ENCODE assay signal across 8 cellular contexts in the genomic region with DNA sequence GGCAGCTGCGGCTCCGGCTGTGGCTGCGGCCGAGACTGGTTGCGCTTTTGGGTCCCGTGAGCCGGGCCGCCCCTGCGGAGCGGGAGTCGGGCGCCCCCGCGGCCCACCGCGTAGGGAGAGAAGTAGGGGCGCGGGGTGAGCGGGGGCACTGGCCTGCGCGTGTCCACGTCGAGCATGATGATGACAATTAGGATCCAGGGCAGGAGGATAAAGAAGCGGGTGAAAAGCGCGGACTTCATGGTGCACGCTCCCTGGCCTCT. TPM values are rescaled to one million over a fixed set of nuclear protein-coding genes. Genes with fewer than 3 reads are reported as not detected.
DNase-seq lines count a peak whose midpoint lies in the region; ATAC-seq, FAIRE-seq and TF ChIP-seq lines count a peak whose summit lies in the region.

No MANE protein-coding gene starts in this region.

- TF ChIP-seq CTCF in BJ (IDR thresholded peaks at IDR 0.05; ENCODE audit: insufficient read depth, low read depth, low read length) = no peak
- TF ChIP-seq CTCF in MCF 10A (IDR thresholded peaks at IDR 0.05; ENCODE audit: unreplicated experiment) = no peak

- POLR2A ChIA-PET in BJ (lab: Charles Lee) = interaction anchor here (0.7 kb wide), 1 partner anchor 13 kb away, joined by 4 read pairs; no protein-coding TSS in a partner anchor
- POLR2A ChIA-PET in MCF 10A (lab: Yijun Ruan, JAX) = interaction anchor here (0.7 kb wide), 1 partner anchor 242 kb away, joined by 4 read pairs; no protein-coding TSS in a partner anchor

- TF ChIP-seq POLR2A in erythroblast (IDR thresholded peaks at IDR 0.05; ENCODE audit: low read length) = no peak

- H3K4me3 Mint-ChIP-seq in MCF 10A (ENCODE audit: unreplicated experiment) = peak overlapping the region; percentile 67

- no TSS peak for BruUV-seq in MCF 10A (replicated peaks; lab: Mats Ljungman, UMichigan)

- H3K9me3 ChIP-seq in muscle layer of duodenum (ENCODE audit: control insufficient read depth in 1 of 2, low read length in 2 of 2) = no peaks in the 10 kb centered on the region

- H3K4me3 ChIP-seq in BJ (ENCODE audit: low read depth, low read length) (peak overlapping the region; percentile 38), muscle layer of duodenum (ENCODE audit: low read depth in 1 of 2, low read length in 2 of 2) (peak overlapping the region; percentile 18 to 93)

- CTCF ChIA-PET in BJ (lab: Yijun Ruan, JAX) = interaction anchor here (0.7 to 3.7 kb wide), 20 partner anchors 8 to 735 kb away, joined by 3 to 26 read pairs (median 4); no protein-coding TSS in a partner anchor
- CTCF ChIA-PET in MCF 10A (lab: Yijun Ruan, JAX) = interaction anchor here (0.6 to 2.7 kb wide), 30 partner anchors 11 to 745 kb away, joined by 3 to 32 read pairs (median 4); no protein-coding TSS in a partner anchor

- no peak overlapping the region for H3K27ac ChIP-seq in muscle layer of duodenum (ENCODE audit: low read length)

- peaks cover 0 to 21% of the 10 kb centered on the region in 2 donors for H3K4me1 ChIP-seq in muscle layer of duodenum (ENCODE audit: control insufficient read depth in 1 of 2, insufficient read depth in 2 of 2, low read length in 2 of 2)

- no peaks in the 10 kb centered on the region for H3K36me3 Mint-ChIP-seq in MCF 10A (ENCODE audit: insufficient read depth, unreplicated experiment)

- intact Hi-C loops in MCF 10A (cut with micrococcal nuclease) = loop anchor here (1.0 to 10.0 kb wide), 4 partner anchors 250 to 734 kb away; no protein-coding TSS in a partner anchor

- H3K27me3 ChIP-seq in BJ (ENCODE audit: control insufficient read depth, insufficient read depth, low read length) = peaks cover 20% of the 10 kb centered on the region
- peaks cover 12% of the 10 kb centered on the region for H3K27me3 ChIP-seq in muscle layer of duodenum (ENCODE audit: low read depth, low read length)

- no peaks in the 10 kb centered on the region for H3K4me1 Mint-ChIP-seq in MCF 10A (ENCODE audit: insufficient read depth, unreplicated experiment)

- ATAC-seq in HG02943 (IDR thresholded peaks at IDR 0.05; ENCODE audit: low read depth, unreplicated experiment) (peak; percentile 7), esophagus mucosa (no peak), HG02973 (IDR thresholded peaks at IDR 0.05; ENCODE audit: unreplicated experiment) (no peak)

- no peak for FAIRE-seq in RCC 7860 (lab: Jason Lieb, UNC)

- H3K27ac Mint-ChIP-seq in MCF 10A (ENCODE audit: low read depth, unreplicated experiment) = no peak overlapping the region

- H3K36me3 ChIP-seq in BJ (ENCODE audit: control insufficient read depth, insufficient read depth, low read length) (no peaks in the 10 kb centered on the region), muscle layer of duodenum (ENCODE audit: control insufficient read depth in 1 of 2, insufficient read depth in 2 of 2, low read length in 2 of 2) (no peaks in the 10 kb centered on the region)

- no peaks in the 10 kb centered on the region for H3K9me3 Mint-ChIP-seq in MCF 10A (ENCODE audit: unreplicated experiment)

- DNase-seq in BJ (ENCODE audit: low read depth) = no peak
- no peak for DNase-seq in MCF 10A (ENCODE audit: unreplicated experiment)
- DNase-seq in RCC 7860 (ENCODE audit: low spot score) = no peak
- no peak for DNase-seq in erythroblast (lab: John Stamatoyannopoulos, UW)

- peaks cover 91% of the 10 kb centered on the region for H3K27me3 Mint-ChIP-seq in MCF 10A (ENCODE audit: insufficient read depth, unreplicated experiment)

RNA-seq across cellular contexts. Expression of a gene that starts 0.7 kb away (rescaled TPM):
- 0.01 and 0.02 TPM in 2 replicates for polyA plus RNA-seq in BJ (2011; rRNA removed)
- polyA minus RNA-seq in BJ (2011; rRNA and poly(A)+ RNA removed) = not detected in 2 replicates
- total RNA-seq in MCF 10A (2022) (not detected in 2 replicates), esophagus mucosa (not detected)
